ENCODE assay signal across 19 cellular contexts in genomic region chr15:68997050-68997449, GRCh38. TPM values are rescaled to one million over a fixed set of nuclear protein-coding genes. Genes with fewer than 3 reads are reported as not detected.
A peak's percentile ranks its signal among the peaks of the same experiment; 100 is the strongest.
DNase-seq lines count a peak whose midpoint lies in the region; ATAC-seq and TF ChIP-seq lines count a peak whose summit lies in the region.
"Had no signal": no experiment of that assay in that cellular context is flagged by ENCODE, and none has a peak within 500 bp of the region (broad histone marks: within the 10 kb centered on the region; RNA-seq: fewer than 3 reads in every experiment).

No MANE protein-coding gene starts in this region.

- H3K79me2 ChIP-seq in parathyroid adenoma = no peaks in the 10 kb centered on the region

- H3K27me3 ChIP-seq in esophagus muscularis mucosa (no peaks in the 10 kb centered on the region), parathyroid adenoma (ENCODE audit: control insufficient read depth, insufficient read depth, low read length) (no peaks in the 10 kb centered on the region)
- H3K27me3 ChIP-seq: BLaER1 treated with 17β-estradiol and CSF1 and Interleukin-3, amounts not matched to agents 10 nM and 100 nM had no signal

- H3K27ac ChIP-seq in HEK293 (ENCODE audit: extremely low read depth, low read depth, low read length) (no peak overlapping the region), esophagus muscularis mucosa (replicated peaks in 1 of 4) (no peak overlapping the region), parathyroid adenoma (no peak overlapping the region)
- H3K27ac ChIP-seq: BLaER1 treated with 17β-estradiol and CSF1 and Interleukin-3, amounts not matched to agents 10 nM and 100 nM; HL-60 had no signal

- POLR2A ChIA-PET in HEK293 (lab: Yijun Ruan, JAX) = no interaction called here

- no peak overlapping the region for H3K4me2 ChIP-seq in parathyroid adenoma (ENCODE audit: low read length)
- H3K4me2 ChIP-seq: BLaER1 treated with 17β-estradiol and CSF1 and Interleukin-3, amounts not matched to agents 10 nM and 100 nM had no signal

- CTCF ChIA-PET in HEK293 (lab: Yijun Ruan, JAX) = interaction anchor here (0.6 to 1.2 kb wide), 3 partner anchors 34 to 399 kb away, joined by 3 to 4 read pairs (median 3); no protein-coding TSS in a partner anchor

- H3K4me3 ChIP-seq in HEK293 (ENCODE audit: low read depth, low read length) (no peak overlapping the region), esophagus muscularis mucosa (no peak overlapping the region), parathyroid adenoma (ENCODE audit: low read depth, low read length) (no peak overlapping the region)
- H3K4me3 ChIP-seq: BLaER1 treated with 17β-estradiol and CSF1 and Interleukin-3, amounts not matched to agents 10 nM and 100 nM; GM12878 had no signal

- peak overlapping the region; percentile 50 for H2AFZ ChIP-seq in parathyroid adenoma

- no peaks in the 10 kb centered on the region for H3K9me3 ChIP-seq in HEK293 (ENCODE audit: control insufficient read depth, insufficient read depth, low read depth, low read length)
- H3K9me3 ChIP-seq in esophagus muscularis mucosa = no peaks in the 10 kb centered on the region
- H3K9me3 ChIP-seq in parathyroid adenoma (ENCODE audit: control insufficient read depth, low read length) = no peaks in the 10 kb centered on the region
- H3K9me3 ChIP-seq: BLaER1 treated with 17β-estradiol and CSF1 and Interleukin-3, amounts not matched to agents 10 nM and 100 nM had no signal

- in situ Hi-C loops in GM13977 (cut with MboI; ENCODE audit: low pct_unique_long_range_greater_than_20kb, low sequenced_read_pairs, unreplicated experiment) = no loop called here

- H3K36me3 ChIP-seq in HEK293 (ENCODE audit: control insufficient read depth in 2 of 2, insufficient read depth in 1 of 2, low read length in 2 of 2) = no peaks in the 10 kb centered on the region
- no peaks in the 10 kb centered on the region for H3K36me3 ChIP-seq in esophagus muscularis mucosa
- H3K36me3 ChIP-seq in parathyroid adenoma (ENCODE audit: control insufficient read depth, insufficient read depth, low read length) = no peaks in the 10 kb centered on the region
- H3K36me3 ChIP-seq: BLaER1 treated with 17β-estradiol and CSF1 and Interleukin-3, amounts not matched to agents 10 nM and 100 nM had no signal

- WGBS in esophagus muscularis mucosa = 86% methylated on average over 4 of the region's 4 CpGs

- no peak for TF ChIP-seq EP300 in esophagus muscularis mucosa (IDR thresholded peaks at IDR 0.05)

- DNase-seq in esophagus muscularis mucosa (ENCODE audit: extremely low spot score) (peak; percentile 75), GM13977 (ENCODE audit: low spot score) (no peak)
- DNase-seq: Calu3; CD8-positive, alpha-beta T cell; DMS53; DND-41; EL; GOT3; H7 had no signal

- no peak for ATAC-seq in GM18861 (IDR thresholded peaks at IDR 0.05; ENCODE audit: unreplicated experiment)
- no peak for ATAC-seq in GM21381 (IDR thresholded peaks at IDR 0.05; ENCODE audit: unreplicated experiment)
- ATAC-seq: CD8-positive, alpha-beta T cell; GM12878; HCT116 had no signal

- H3K4me1 ChIP-seq in HEK293 (ENCODE audit: control insufficient read depth, insufficient read depth, low read length) (no peaks in the 10 kb centered on the region; the same call in 1 of the 2 replicates), esophagus muscularis mucosa (peaks cover 0 to 8% (median 0%) of the 10 kb centered on the region in 4 donors), parathyroid adenoma (peaks cover 25% of the 10 kb centered on the region)
- H3K4me1 ChIP-seq: BLaER1 treated with 17β-estradiol and CSF1 and Interleukin-3, amounts not matched to agents 10 nM and 100 nM had no signal

- H3K9ac ChIP-seq in parathyroid adenoma = no peak overlapping the region
- H3K9ac ChIP-seq: BLaER1 treated with 17β-estradiol and CSF1 and Interleukin-3, amounts not matched to agents 10 nM and 100 nM had no signal

- intact Hi-C loops in esophagus muscularis mucosa (cut with DNase I) = no loop called here

- no peak for TF ChIP-seq POLR2A in esophagus muscularis mucosa (IDR thresholded peaks at IDR 0.05; ENCODE audit: low read depth)

- TF ChIP-seq CTCF in HEK293 (tag by site-specific recombination; IDR thresholded peaks at IDR 0.05) (no peak), esophagus muscularis mucosa (IDR thresholded peaks at IDR 0.05) (no peak), parathyroid adenoma (IDR thresholded peaks at IDR 0.05) (no peak), GM13977 (IDR thresholded peaks at IDR 0.05; ENCODE audit: extremely low read depth, insufficient read depth, missing control alignments) (no peak)

TF ChIP-seq in HEK293, 187 proteins besides CTCF, POLR2A, EP300 and RAD21:
- peak; percentile 49; the same call in 1 of the 2 replicates for TF ChIP-seq PRDM1 (tag by site-specific recombination; IDR thresholded peaks at IDR 0.05)
- no peak for TF ChIP-seq ZSCAN18 (tag by site-specific recombination; IDR thresholded peaks at IDR 0.05)
- TF ChIP-seq YY1 (tag by site-specific recombination; IDR thresholded peaks at IDR 0.05) = no peak

RNA-seq across cellular contexts. Expression of gene NOX5, which starts 17.4 kb away (rescaled TPM):
- under 1 TPM; under 0.01 to 0.66 (median 0.34) TPM for total RNA-seq in esophagus muscularis mucosa
- total RNA-seq: A172; CD8-positive, alpha-beta T cell; G401; GM12878; H7 had no signal
